In genomic region chr11:34793666-34794065, GRCh38 we compare ENCODE assay signal across 26 cellular contexts.
"Had no signal": no experiment of that assay in that cellular context is flagged by ENCODE, and none has a peak within 500 bp of the region (broad histone marks: within the 10 kb centered on the region; RNA-seq: fewer than 3 reads in every experiment).

No MANE protein-coding gene starts in this region.

- H3K4me3 ChIP-seq: esophagus muscularis mucosa, heart right ventricle, left lung, ovary, prostate gland, spleen, tibial nerve had no signal

- H3K36me3 ChIP-seq: brain microvascular endothelial cell, esophagus muscularis mucosa, heart right ventricle, left lung, ovary, prostate gland, spleen, tibial nerve, WERI-Rb-1 had no signal

- H3K9me3 ChIP-seq: esophagus muscularis mucosa, heart right ventricle, left lung, ovary, prostate gland, tibial nerve had no signal

- DNase-seq: activated CD4-positive, alpha-beta T cell treated with anti-CD3 and anti-CD28 coated beads for 48 hours; activated CD4-positive, alpha-beta T cell treated with anti-CD3 and anti-CD28 coated beads, Interleukin-2, amount 50 U/mL, for 48 hours; activated CD8-positive, alpha-beta memory T cell treated with anti-CD3 and anti-CD28 coated beads, Interleukin-2, amount 50 U/mL, for 4 hours; activated effector memory CD4-positive, alpha-beta T cell treated with anti-CD3 and anti-CD28 coated beads, Interleukin-2, amount 50 U/mL, for 16 hours; activated naive CD4-positive, alpha-beta T cell treated with anti-CD3 and anti-CD28 coated beads for 36 hours; activated naive CD8-positive, alpha-beta T cell treated with anti-CD3 and anti-CD28 coated beads for 36 hours; activated T-cell treated with anti-CD3 and anti-CD28 coated beads, Interleukin-2, amount 50 U/mL, for 1 hour; brain microvascular endothelial cell; central memory CD4-positive, alpha-beta T cell; endodermal cell; foreskin keratinocyte; heart right ventricle; kidney glomerular epithelial cell; left lung; ovary; retina; spleen; stimulated activated naive CD4-positive, alpha-beta T cell; T-helper 17 cell; T1000; WERI-Rb-1 had no signal

- H3K4me1 ChIP-seq: foreskin keratinocyte, left lung, prostate gland, spleen had no signal

- ATAC-seq: activated CD4-positive, CD25-positive, alpha-beta regulatory T cell treated with anti-CD3 and anti-CD28 coated beads, Interleukin-2, amount 50 U/mL, for 24 hours; foreskin keratinocyte; left lung; T-helper 17 cell had no signal

- H3K27ac ChIP-seq: brain microvascular endothelial cell, esophagus muscularis mucosa, foreskin keratinocyte, heart right ventricle, left lung, ovary, spleen, WERI-Rb-1 had no signal

- FAIRE-seq: astrocyte had no signal

- H3K27me3 ChIP-seq: brain microvascular endothelial cell, esophagus muscularis mucosa, foreskin keratinocyte, heart right ventricle, left lung, ovary, spleen, tibial nerve had no signal
